Comparison of ENCODE assay signal across 23 cellular contexts in the genomic region with DNA sequence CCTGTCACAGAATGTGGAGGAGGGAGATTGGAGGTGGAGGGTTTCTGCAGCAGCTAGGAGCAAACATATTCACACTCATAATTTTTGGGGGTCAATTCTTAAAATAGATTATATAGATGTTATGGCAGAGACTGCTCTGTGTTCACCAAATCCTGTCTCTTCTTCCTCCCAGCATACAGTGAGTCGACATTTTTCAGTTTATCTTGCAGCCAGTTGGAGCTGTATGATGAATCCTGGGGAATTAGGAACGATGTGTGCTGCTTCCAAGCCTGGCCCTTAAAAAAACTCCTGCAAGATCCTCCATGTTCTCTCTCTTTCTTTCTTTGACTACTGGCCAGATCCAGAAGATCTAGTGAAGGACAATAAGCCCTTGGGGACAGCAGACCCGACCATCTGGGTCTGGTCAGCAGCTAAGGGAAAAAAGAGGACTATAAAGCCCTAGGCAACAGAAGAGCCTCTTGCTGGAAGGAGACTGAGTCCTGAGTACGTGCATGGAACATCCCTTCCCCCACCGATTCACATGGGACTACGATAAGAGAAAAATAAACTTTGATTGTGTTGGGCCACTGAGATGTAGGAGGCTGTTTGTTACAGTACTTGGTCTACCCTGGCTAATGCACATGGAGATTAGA. TPM values are rescaled to one million over a fixed set of nuclear protein-coding genes. Genes with fewer than 3 reads are reported as not detected.
A peak's percentile ranks its signal among the peaks of the same experiment; 100 is the strongest.
DNase-seq lines count a peak whose midpoint lies in the region; ATAC-seq and TF ChIP-seq lines count a peak whose summit lies in the region.
"Had no signal": no experiment of that assay in that cellular context is flagged by ENCODE, and none has a peak within 500 bp of the region (broad histone marks: within the 10 kb centered on the region; RNA-seq: fewer than 3 reads in every experiment).

No MANE protein-coding gene starts in this region.

- H3K9me3 Mint-ChIP-seq in GM23338 = no peaks in the 10 kb centered on the region
- no peaks in the 10 kb centered on the region for H3K9me3 Mint-ChIP-seq in neural progenitor cell

- peak overlapping the region; percentile 94 for H2AFZ ChIP-seq in GM23338
- H2AFZ ChIP-seq in neural progenitor cell (replicated peaks) = peak overlapping the region; percentile 80
- H2AFZ ChIP-seq: GM23248 had no signal

- no peaks in the 10 kb centered on the region for H3K36me3 Mint-ChIP-seq in GM23338 (ENCODE audit: low read depth)
- H3K36me3 Mint-ChIP-seq in neural progenitor cell = no peaks in the 10 kb centered on the region
- H3K36me3 Mint-ChIP-seq: CD14-positive monocyte, IgD-negative memory B cell had no signal

- H3K27me3 ChIP-seq in GM23338 (ENCODE audit: insufficient read depth) = no peaks in the 10 kb centered on the region
- no peaks in the 10 kb centered on the region for H3K27me3 ChIP-seq in adipocyte (replicated peaks; ENCODE audit: control insufficient read depth, insufficient read depth, low read length)
- no peaks in the 10 kb centered on the region for H3K27me3 ChIP-seq in neural progenitor cell
- H3K27me3 ChIP-seq: MG63, SJSA1 had no signal

- H3K4me3 ChIP-seq in GM23338 (no peak overlapping the region), adipocyte (ENCODE audit: low read length) (no peak overlapping the region), neural progenitor cell (no peak overlapping the region)
- H3K4me3 ChIP-seq: A549, GM23248, MG63, SJSA1 had no signal

- H3K9me2 ChIP-seq in GM23338 (ENCODE audit: insufficient read depth) = peaks cover 3% of the 10 kb centered on the region; the same call in 1 of the 2 replicates

- intact Hi-C loops in left ventricle myocardium superior (cut with micrococcal nuclease) = no loop called here

- H3K36me3 ChIP-seq in GM23338 (ENCODE audit: insufficient read depth) (no peaks in the 10 kb centered on the region), adipocyte (ENCODE audit: control insufficient read depth, insufficient read depth, low read length, severe bottlenecking) (no peaks in the 10 kb centered on the region), neural progenitor cell (no peaks in the 10 kb centered on the region)
- H3K36me3 ChIP-seq: MG63, SJSA1 had no signal

- H3K9me3 ChIP-seq in adipocyte (ENCODE audit: control insufficient read depth, low read length) (peaks cover 13% of the 10 kb centered on the region), neural progenitor cell (ENCODE audit: low read depth) (no peaks in the 10 kb centered on the region)
- H3K9me3 ChIP-seq: A549, MG63, SJSA1 had no signal

- H3K27ac Mint-ChIP-seq in GM23338 (0 out of 2 replicates have a peak overlapping the region, but pooled peaks have one; percentile 1), neural progenitor cell (no peak overlapping the region)
- H3K27ac Mint-ChIP-seq: B cell, CD14-positive monocyte had no signal

- H3K4me1 Mint-ChIP-seq in GM23338 = peaks cover 10% of the 10 kb centered on the region
- no peaks in the 10 kb centered on the region for H3K4me1 Mint-ChIP-seq in neural progenitor cell
- H3K4me1 Mint-ChIP-seq: B cell had no signal

- H3K27me3 Mint-ChIP-seq in GM23338 (ENCODE audit: insufficient read depth, low read depth, poor library complexity) = no peaks in the 10 kb centered on the region
- peaks cover 3% of the 10 kb centered on the region for H3K27me3 Mint-ChIP-seq in neural progenitor cell (ENCODE audit: insufficient read depth, low read depth)
- H3K27me3 Mint-ChIP-seq: B cell, IgD-negative memory B cell had no signal

- H3K4me1 ChIP-seq in GM23338 (ENCODE audit: insufficient read depth) (no peaks in the 10 kb centered on the region), adipocyte (ENCODE audit: control insufficient read depth, insufficient read depth, low read length) (peaks cover 5% of the 10 kb centered on the region), neural progenitor cell (no peaks in the 10 kb centered on the region)
- H3K4me1 ChIP-seq: A549 had no signal

- H4K20me1 ChIP-seq in GM23338 (replicated peaks; ENCODE audit: insufficient read depth) = no peaks in the 10 kb centered on the region
- no peaks in the 10 kb centered on the region for H4K20me1 ChIP-seq in neural progenitor cell (ENCODE audit: low read depth)

- H3K27ac ChIP-seq in GM23338 (ENCODE audit: low read depth) (no peak overlapping the region), neural progenitor cell (no peak overlapping the region)
- H3K27ac ChIP-seq: A549, GM23248, SJSA1 had no signal

- no peak for TF ChIP-seq CTCF in GM23338 (conservative IDR thresholded peaks at IDR 0.05; ENCODE audit: low read depth in 2 of 2)
- no peak for TF ChIP-seq CTCF in neural progenitor cell (IDR thresholded peaks at IDR 0.05)

- DNase-seq in GM23338 (ENCODE audit: low spot score) (no peak), adipocyte (ENCODE audit: low read depth) (peak; percentile 11), left ventricle myocardium superior (no peak), neural progenitor cell (ENCODE audit: low spot score) (no peak), pons (ENCODE audit: low spot score) (no peak)
- DNase-seq in activated CD4-positive, alpha-beta T cell treated with anti-CD3 and anti-CD28 coated beads, Interleukin-2, amount 50 U/mL, for 48 hours = no peak
- DNase-seq: DMS53, GM23248, Kasumi-1, MG63, NCI-H1417, NCI-H1694 treated with DMSO at 0.1 percent for 48 hours, NCI-H2081 treated with DMSO at 0.1 percent for 48 hours, NCI-H2171 treated with DMSO at 0.1 percent for 48 hours, NCI-H524 treated with DMSO at 0.1 percent for 48 hours, NCI-H82 had no signal

- no peak for ATAC-seq in GM23338
- ATAC-seq in left ventricle myocardium superior = peak; percentile 87
- ATAC-seq in GM21526 (IDR thresholded peaks at IDR 0.05; ENCODE audit: low FRiP score, unreplicated experiment) = no peak
- ATAC-seq: A549, Panc1 had no signal

- H3K9ac ChIP-seq in adipocyte (ENCODE audit: low read length) (no peak overlapping the region), neural progenitor cell (no peak overlapping the region)
- H3K9ac ChIP-seq: GM23248 had no signal

- H3K4me3 Mint-ChIP-seq in GM23338 (no peak overlapping the region), neural progenitor cell (no peak overlapping the region)
- H3K4me3 Mint-ChIP-seq: B cell, CD14-positive monocyte had no signal

- H3K79me2 ChIP-seq in GM23338 (replicated peaks; ENCODE audit: insufficient read depth) (no peaks in the 10 kb centered on the region), neural progenitor cell (ENCODE audit: low read depth) (no peaks in the 10 kb centered on the region)

- H3F3A ChIP-seq in GM23338 (replicated peaks; ENCODE audit: low read depth) (no peaks in the 10 kb centered on the region), neural progenitor cell (ENCODE audit: low read depth) (no peaks in the 10 kb centered on the region)

- H3K4me2 ChIP-seq in GM23338 (no peak overlapping the region), neural progenitor cell (no peak overlapping the region)
- H3K4me2 ChIP-seq: A549 had no signal

TF ChIP-seq in GM23338, 12 proteins besides CTCF, POLR2A, EP300 and RAD21:
- TF ChIP-seq EZH2phosphoT487 (IDR thresholded peaks at IDR 0.05; ENCODE audit: unreplicated experiment) = no peak

RNA-seq across cellular contexts. Expression of a gene that starts 55.8 kb away (rescaled TPM):
- total RNA-seq in GM23338 (2014; rRNA removed; shearing (Covaris generic)) = 92.6 and 95.9 TPM in 2 replicates
- polyA plus RNA-seq in GM23338 (2016; fragmentation: Nextera tagmentation; extraction: Ambion mirVana) = 389 and 446 TPM in 2 replicates
- 113 TPM for total RNA-seq in left ventricle myocardium superior
- 66.6 and 98.9 TPM in 2 replicates for total RNA-seq in neural progenitor cell (ENCODE audit: low replicate concordance)
